Comparison of ENCODE assay signal across 7 cellular contexts in the genomic region with DNA sequence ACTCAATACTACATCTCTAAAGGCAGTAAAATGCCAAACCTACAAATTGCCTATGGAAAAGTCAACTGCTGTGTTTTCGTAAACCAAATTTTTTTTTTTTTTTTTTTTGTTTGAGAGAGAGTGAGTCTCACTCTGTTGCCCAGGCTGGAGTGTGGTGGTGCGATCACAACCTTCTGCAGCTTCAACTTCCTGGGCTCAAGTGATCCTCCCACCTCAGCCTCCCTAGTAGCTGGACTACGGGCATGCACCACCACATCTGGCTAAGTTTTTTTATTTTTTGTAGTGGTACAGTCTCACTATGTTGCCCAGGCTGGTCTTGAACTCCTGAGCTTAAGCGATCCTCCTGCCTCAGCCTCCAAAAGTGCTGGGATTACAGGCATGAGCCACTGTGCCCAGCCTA.
DNase-seq lines count a peak whose midpoint lies in the region; ATAC-seq, FAIRE-seq and TF ChIP-seq lines count a peak whose summit lies in the region.
"Not testable (repeated sequence)": the region's sequence is repeated elsewhere in the genome, so short reads cannot be mapped to it uniquely, and the experiment has no call there.

No MANE protein-coding gene starts in this region.

- H3K4me1 Mint-ChIP-seq in MCF 10A (ENCODE audit: insufficient read depth, unreplicated experiment), result peaks cover 54% of the 10 kb centered on the region
- H3K4me1 Mint-ChIP-seq in nephron, result peaks cover 82% of the 10 kb centered on the region

- CTCF ChIA-PET in HEK293 (lab: Yijun Ruan, JAX) (interaction anchor here (0.7 to 2.6 kb wide), 3 partner anchors 10 to 791 kb away, joined by 3 to 11 read pairs (median 6); no protein-coding TSS in a partner anchor), MCF 10A (lab: Yijun Ruan, JAX) (interaction anchor here (0.6 to 1.4 kb wide), 3 partner anchors 14 to 253 kb away, joined by 3 to 4 read pairs (median 3); no protein-coding TSS in a partner anchor)
- CTCF ChIA-PET in HepG2 (lab: Yijun Ruan, JAX; ENCODE audit: low intra/inter-chr PET ratio, low total read pairs), result not testable (repeated sequence)

- 97% methylated on average over 4 of the region's 4 CpGs for WGBS in HepG2 (ENCODE audit: low lambda C conversion rate)
- 92 to 97% methylated on average over 4 of the region's 4 CpGs for whole genome bisulfite sequencing in sigmoid colon, 2 donors

- DNase-seq in MM.1S; MCF 10A (ENCODE audit: unreplicated experiment); HepG2 (ENCODE audit: low spot score); sigmoid colon: not testable (repeated sequence)

- peaks cover 11% of the 10 kb centered on the region for H3K36me3 Mint-ChIP-seq in MCF 10A (ENCODE audit: insufficient read depth, unreplicated experiment)
- not testable (repeated sequence) for H3K36me3 Mint-ChIP-seq in nephron (ENCODE audit: low read depth)

- H3K27me3 Mint-ChIP-seq in MCF 10A (ENCODE audit: insufficient read depth, unreplicated experiment); nephron (ENCODE audit: low read depth): not testable (repeated sequence)

- H3K9ac ChIP-seq in BLaER1 treated with 17β-estradiol and CSF1 and Interleukin-3, amounts not matched to agents 10 nM and 100 nM; MM.1S (ENCODE audit: low read length); HepG2 (ENCODE audit: insufficient read depth, low read depth, low read length): not testable (repeated sequence)

- not testable (repeated sequence) for H2AFZ ChIP-seq in MM.1S (ENCODE audit: low read length); HepG2 (ENCODE audit: low read length)

- H3K36me3 ChIP-seq in BLaER1 treated with 17β-estradiol and CSF1 and Interleukin-3, amounts not matched to agents 10 nM and 100 nM; HEK293 (ENCODE audit: control insufficient read depth in 2 of 2, insufficient read depth in 1 of 2, low read length in 2 of 2); MM.1S (replicated peaks; ENCODE audit: insufficient read depth, low read length); HepG2 (replicated peaks in 1 of 2; ENCODE audit: control insufficient read depth in 1 of 2, insufficient read depth in 2 of 2, low read length in 2 of 2); sigmoid colon: not testable (repeated sequence)

- H3F3A ChIP-seq in MM.1S (ENCODE audit: insufficient read depth, low read length), result not testable (repeated sequence)

- not testable (repeated sequence) for H3K4me3 ChIP-seq in BLaER1 treated with 17β-estradiol and CSF1 and Interleukin-3, amounts not matched to agents 10 nM and 100 nM; HEK293 (ENCODE audit: low read depth, low read length); MM.1S (ENCODE audit: low read length); HepG2 (replicated peaks in 1 of 3; ENCODE audit: insufficient read depth in 1 of 3, low read depth in 2 of 3, low read length in 3 of 3); sigmoid colon

- in situ Hi-C loops in HepG2 (cut with HindIII; ENCODE audit: extremely low pct_ligation_motif_present, low pct_unique_long_range_greater_than_20kb), result not testable (repeated sequence)

- not testable (repeated sequence) for H3K27ac ChIP-seq in BLaER1 treated with 17β-estradiol and CSF1 and Interleukin-3, amounts not matched to agents 10 nM and 100 nM; HEK293 (ENCODE audit: extremely low read depth, low read depth, low read length); MM.1S (ENCODE audit: low read length); HepG2 (ENCODE audit: extremely low read length, insufficient read depth, low read length)
- H3K27ac ChIP-seq in sigmoid colon, result peak overlapping the region; percentile 75 to 83 (median 82)

- peak overlapping the region; percentile 57 for H3K27ac Mint-ChIP-seq in MCF 10A (ENCODE audit: low read depth, unreplicated experiment)
- peak overlapping the region; percentile 88 to 96 (median 96) for H3K27ac Mint-ChIP-seq in nephron

- H4K20me1 ChIP-seq in BLaER1 treated with 17β-estradiol and CSF1 and Interleukin-3, amounts not matched to agents 10 nM and 100 nM, result peaks cover 3 to 85% (median 32%) of the 10 kb centered on the region in 11 experiments; a peak in 18 of 22 replicates
- peaks cover 13% of the 10 kb centered on the region for H4K20me1 ChIP-seq in MM.1S (ENCODE audit: insufficient read depth, low read length)
- not testable (repeated sequence) for H4K20me1 ChIP-seq in HepG2 (ENCODE audit: insufficient read depth, low read length)

- TF ChIP-seq CTCF in HEK293 (tag by site-specific recombination; IDR thresholded peaks at IDR 0.05); MM.1S (IDR thresholded peaks at IDR 0.05; ENCODE audit: low read length); MCF 10A (IDR thresholded peaks at IDR 0.05; ENCODE audit: unreplicated experiment); HepG2 (CRISPR knock-in tag; IDR thresholded peaks at IDR 0.05); nephron (IDR thresholded peaks at IDR 0.05; ENCODE audit: unreplicated experiment in 3 of 3); sigmoid colon (IDR thresholded peaks at IDR 0.05): not testable (repeated sequence)

- not testable (repeated sequence) for H3K9me2 ChIP-seq in MM.1S (replicated peaks; ENCODE audit: insufficient read depth, low read length)

- not testable (repeated sequence) for TF ChIP-seq EP300 in HepG2 (IDR thresholded peaks at IDR 0.05; ENCODE audit: low read depth in 2 of 2, low read length in 2 of 2); HepG2 (CRISPR knock-in tag; IDR thresholded peaks at IDR 0.05; ENCODE audit: borderline replicate concordance); sigmoid colon (IDR thresholded peaks at IDR 0.05)

- not testable (repeated sequence) for H3K4me3 Mint-ChIP-seq in MCF 10A (ENCODE audit: unreplicated experiment); nephron

- peaks cover 0 to 71% (median 0%) of the 10 kb centered on the region in 11 experiments; a peak in 6 of 22 replicates for H3K27me3 ChIP-seq in BLaER1 treated with 17β-estradiol and CSF1 and Interleukin-3, amounts not matched to agents 10 nM and 100 nM
- not testable (repeated sequence) for H3K27me3 ChIP-seq in MM.1S (replicated peaks; ENCODE audit: insufficient read depth, low read length); HepG2 (ENCODE audit: control insufficient read depth in 1 of 2, insufficient read depth in 2 of 2, low read length in 2 of 2); sigmoid colon

- not testable (repeated sequence) for BruUV-seq in MCF 10A (replicated peaks; lab: Mats Ljungman, UMichigan); HepG2 (replicated peaks; lab: Mats Ljungman, UMichigan)

- TF ChIP-seq POLR2A in HepG2 (IDR thresholded peaks at IDR 0.05; ENCODE audit: insufficient read depth in 1 of 2, low read depth in 2 of 2, low read length in 2 of 2); sigmoid colon (IDR thresholded peaks at IDR 0.05): not testable (repeated sequence)

- peaks cover 12 to 37% (median 20%) of the 10 kb centered on the region in 10 experiments for H3K4me1 ChIP-seq in BLaER1 treated with 17β-estradiol and CSF1 and Interleukin-3, amounts not matched to agents 10 nM and 100 nM
- H3K4me1 ChIP-seq in HEK293 (ENCODE audit: control insufficient read depth, insufficient read depth, low read length), result peaks cover 14% of the 10 kb centered on the region; the same call in 1 of the 2 replicates
- H3K4me1 ChIP-seq in MM.1S (ENCODE audit: low read length), result peaks cover 15% of the 10 kb centered on the region
- peaks cover 77% of the 10 kb centered on the region for H3K4me1 ChIP-seq in HepG2 (ENCODE audit: insufficient read depth, low read length)
- peaks cover 0 to 88% (median 60%) of the 10 kb centered on the region in 4 donors for H3K4me1 ChIP-seq in sigmoid colon

- H3K79me2 ChIP-seq in MM.1S (ENCODE audit: low read length) (peaks cover 94% of the 10 kb centered on the region), HepG2 (ENCODE audit: insufficient read depth, low read length) (peaks cover 79% of the 10 kb centered on the region)

- not testable (repeated sequence) for H3K9me3 Mint-ChIP-seq in MCF 10A (ENCODE audit: unreplicated experiment); nephron

- ATAC-seq in HepG2, result not testable (repeated sequence)

- POLR2A ChIA-PET in HEK293 (lab: Yijun Ruan, JAX); HepG2 (lab: Yijun Ruan, JAX): not testable (repeated sequence)
- POLR2A ChIA-PET in MCF 10A (lab: Yijun Ruan, JAX), result interaction anchor here (0.7 to 2.1 kb wide), 3 partner anchors 9 to 61 kb away, joined by 3 to 20 read pairs (median 4); no protein-coding TSS in a partner anchor

- intact Hi-C loops in MCF 10A (cut with micrococcal nuclease); HepG2 (cut with micrococcal nuclease; ENCODE audit: unreplicated experiment): not testable (repeated sequence)
- intact Hi-C loops in sigmoid colon (cut with DNase I), result loop anchor here (5.0 kb wide), 1 partner anchor 71 kb away; no protein-coding TSS in a partner anchor

- not testable (repeated sequence) for TF ChIP-seq RAD21 in HepG2 (CRISPR knock-in tag; IDR thresholded peaks at IDR 0.05)

- peak overlapping the region in 7 of 11 experiments; percentile 14 to 81 (median 67); a peak in 8 of 22 replicates for H3K4me2 ChIP-seq in BLaER1 treated with 17β-estradiol and CSF1 and Interleukin-3, amounts not matched to agents 10 nM and 100 nM
- 0 out of 2 replicates have a peak overlapping the region, but pooled peaks have one; percentile 47 for H3K4me2 ChIP-seq in MM.1S (ENCODE audit: low read depth, low read length)
- not testable (repeated sequence) for H3K4me2 ChIP-seq in HepG2 (ENCODE audit: low read depth, low read length)

- H3K9me3 ChIP-seq in BLaER1 treated with 17β-estradiol and CSF1 and Interleukin-3, amounts not matched to agents 10 nM and 100 nM (replicated peaks in 1 of 11); HEK293 (ENCODE audit: control insufficient read depth, insufficient read depth, low read depth, low read length); MM.1S (replicated peaks; ENCODE audit: insufficient read depth, low read length); HepG2 (ENCODE audit: low read length); sigmoid colon: not testable (repeated sequence)

- not testable (repeated sequence) for FAIRE-seq in HepG2 (lab: Jason Lieb, UNC)
